7 cellular contexts compared by ENCODE assay signal in the genomic region with DNA sequence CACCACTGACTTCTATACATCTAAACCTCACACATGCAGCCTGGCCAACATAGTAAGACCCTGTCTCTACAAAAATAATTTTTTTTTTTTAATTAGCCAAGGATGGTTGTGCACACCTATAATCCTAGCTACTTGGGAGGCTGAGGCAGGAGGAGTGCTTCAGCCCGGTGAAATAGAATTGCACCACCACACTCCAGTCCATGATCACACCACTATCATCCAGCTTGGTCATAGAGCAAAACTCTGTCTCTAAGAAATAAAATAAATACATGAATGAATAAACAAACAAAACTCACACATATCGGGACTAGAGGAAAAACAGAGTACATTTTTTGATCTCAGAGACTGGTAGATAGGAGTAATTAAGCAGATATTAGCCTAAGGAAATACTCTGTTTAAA.
"Had no signal": no experiment of that assay in that cellular context is flagged by ENCODE, and none has a peak within 500 bp of the region (broad histone marks: within the 10 kb centered on the region; RNA-seq: fewer than 3 reads in every experiment).

No MANE protein-coding gene starts in this region.

- FAIRE-seq: HepG2, HTR-8/SVneo, K562 had no signal

- ATAC-seq: HepG2, K562 had no signal

- H3K27ac ChIP-seq: HL-60 had no signal

- H3K4me3 Mint-ChIP-seq: IgD-negative memory B cell had no signal

- DNase-seq: KBM-7, KG1 had no signal

- H3K4me3 ChIP-seq: K562 had no signal

- H3K27ac Mint-ChIP-seq: IgD-negative memory B cell had no signal
